ENCODE assay signal across 7 cellular contexts in the genomic region with DNA sequence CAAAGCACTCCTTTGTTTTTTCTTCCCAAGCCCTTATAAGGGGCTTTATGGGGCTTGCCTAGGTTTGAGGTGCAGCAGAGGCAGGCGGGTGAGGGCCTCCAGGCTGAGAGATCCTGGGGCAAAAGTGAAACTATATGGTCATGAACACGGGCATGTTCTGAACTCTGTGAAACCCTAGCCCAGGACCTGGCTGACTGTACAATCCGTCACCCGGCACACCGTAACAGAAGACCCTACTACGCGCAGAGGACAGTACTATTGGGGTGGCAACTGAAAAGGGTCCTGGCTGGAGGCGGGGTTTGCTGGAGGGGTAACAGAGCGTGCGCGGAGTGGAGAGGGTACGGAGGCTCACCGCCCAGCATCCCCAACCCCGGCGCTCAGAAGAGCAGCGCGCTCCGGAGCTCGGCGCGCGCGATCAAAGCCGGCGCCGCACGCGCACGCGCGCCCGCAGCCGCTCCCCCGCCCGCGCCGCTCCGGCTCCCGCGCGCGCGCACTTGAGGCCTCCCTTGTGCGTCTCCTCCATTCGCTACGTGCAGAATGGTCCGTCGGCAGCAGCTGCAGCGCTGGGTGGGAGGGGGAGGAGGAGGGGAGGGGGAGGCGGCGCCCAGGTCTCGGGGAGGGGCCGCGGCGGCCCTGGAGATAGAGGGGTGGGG. TPM values are rescaled to one million over a fixed set of nuclear protein-coding genes. Genes with fewer than 3 reads are reported as not detected.
A peak's percentile ranks its signal among the peaks of the same experiment; 100 is the strongest.
DNase-seq lines count a peak whose midpoint lies in the region; ATAC-seq and TF ChIP-seq lines count a peak whose summit lies in the region.

No MANE protein-coding gene starts in this region.

- peaks cover 51% of the 10 kb centered on the region for H3K4me1 Mint-ChIP-seq in WTC11

- H3K4me3 Mint-ChIP-seq in WTC11 = peak overlapping the region; percentile 82

- H3K4me3 ChIP-seq in coronary artery (peak overlapping the region; percentile 78), lung (peak overlapping the region; percentile 25)

- POLR2A ChIA-PET in WTC11 (lab: Charles Lee) = interaction anchor here (1.0 to 1.5 kb wide), 5 partner anchors 10 to 443 kb away, joined by 3 to 5 read pairs (median 4); partner anchors contain the start of genes GTPBP2 and VEGFA

- H3K27me3 ChIP-seq in lung (ENCODE audit: control insufficient read depth, insufficient read depth) = no peaks in the 10 kb centered on the region

- DNase-seq in WTC11 (ENCODE audit: low spot score) (peak; percentile 83), coronary artery (ENCODE audit: low spot score) (no peak), lung (ENCODE audit: low spot score) (peak; percentile 71), occipital lobe (lab: John Stamatoyannopoulos, UW) (no peak)
- DNase-seq in stimulated activated CD8-positive, alpha-beta memory T cell treated with anti-CD3 and anti-CD28 coated beads, Interleukin-12 subunit alpha, Interleukin-12 subunit beta, amount 100 ng/mL, for 24 hours (ENCODE audit: extremely low read depth) = peak; percentile 51

- CTCF ChIA-PET in WTC11 (lab: Charles Lee) = interaction anchor here (0.6 to 6.6 kb wide), 24 partner anchors 9 to 465 kb away, joined by 3 to 96 read pairs (median 7); partner anchors contain the start of gene VEGFA

- H3K36me3 ChIP-seq in lung (ENCODE audit: control insufficient read depth in 2 of 2, insufficient read depth in 2 of 2, low read length in 2 of 2) = no peaks in the 10 kb centered on the region

- H3K4me1 ChIP-seq in lung (ENCODE audit: control insufficient read depth in 2 of 2, insufficient read depth in 2 of 2, low read length in 2 of 2) = peaks cover 4 to 13% of the 10 kb centered on the region in 2 donors

- H3K27ac Mint-ChIP-seq in WTC11 = peak overlapping the region; percentile 93

- no peaks in the 10 kb centered on the region; the same call in 1 of the 2 replicates for H3K27me3 Mint-ChIP-seq in WTC11 (ENCODE audit: low read depth)

- no peaks in the 10 kb centered on the region for H3K9me3 ChIP-seq in lung (ENCODE audit: control insufficient read depth in 2 of 2, insufficient read depth in 1 of 2, low read length in 1 of 2)

- no peaks in the 10 kb centered on the region for H3K9me3 Mint-ChIP-seq in WTC11

- peak; percentile 56 for ATAC-seq in GM19025 (IDR thresholded peaks at IDR 0.05; ENCODE audit: low read depth, unreplicated experiment)
- peak; percentile 59 for ATAC-seq in HG03159 (IDR thresholded peaks at IDR 0.05; ENCODE audit: unreplicated experiment)
- ATAC-seq in WTC11 = peak; percentile 62
- ATAC-seq in lung (ENCODE audit: insufficient read depth, low FRiP score) = peak; percentile 78

- no peak for TF ChIP-seq CTCF in WTC11 (IDR thresholded peaks at IDR 0.05)
- no peak for TF ChIP-seq CTCF in coronary artery (IDR thresholded peaks at IDR 0.05)
- no peak for TF ChIP-seq CTCF in lung (IDR thresholded peaks at IDR 0.05; ENCODE audit: control extremely low read depth, extremely low read depth)

- no peaks in the 10 kb centered on the region for H3K36me3 Mint-ChIP-seq in WTC11

- peak overlapping the region in 1 of 2 donors; percentile 43 for H3K27ac ChIP-seq in coronary artery
- H3K27ac ChIP-seq in lung (ENCODE audit: low read depth in 1 of 2, low read length in 1 of 2) = peak overlapping the region in 1 of 2 donors; percentile 67

- 3% methylated on average over 45 to 55 of the region's 55 CpGs for WGBS in lung, 2 donors

TF ChIP-seq in WTC11, 78 proteins besides CTCF, POLR2A, EP300 and RAD21:
- 0 out of 2 replicates have a peak, but pooled peaks have one; percentile 8 for TF ChIP-seq SP1 (CRISPR knock-in tag; conservative IDR thresholded peaks at IDR 0.05)
- no peak for TF ChIP-seq FOXJ3 (CRISPR knock-in tag; IDR thresholded peaks at IDR 0.05; ENCODE audit: borderline replicate concordance)
TF ChIP-seq in WTC11: peak in this region for 1.

RNA-seq across cellular contexts. Expression of gene MRPL14, which starts 54.2 kb away (rescaled TPM):
- 70.0 to 74.2 TPM (median 74.2 TPM) in 3 replicates for total RNA-seq in WTC11 (2021)
- total RNA-seq in lung = 10 to 100 TPM; 70.8 to 90.2 TPM
- 100 to 1,000 TPM; 112 to 219 TPM for polyA plus RNA-seq in lung
- 34.6 TPM for total RNA-seq in occipital lobe

RNA-seq across cellular contexts. Expression of gene TMEM63B, which starts 54.3 kb away (rescaled TPM):
- 72.8 to 75.2 TPM (median 74.0 TPM) in 3 replicates for total RNA-seq in WTC11 (2021)
- total RNA-seq in lung = 10 to 100 TPM; 93.1 to 94.5 TPM
- 10 to 100 TPM; 49.0 to 83.6 TPM for polyA plus RNA-seq in lung
- total RNA-seq in occipital lobe = 41.3 TPM

Comparison
In these comparisons a context has a peak if more than half of its experiments do, and no peak if none do; other contexts are left out.
1. DNase-seq: peak in WTC11 (single experiment), lung (single experiment) and stimulated activated CD8-positive, alpha-beta memory T cell treated with anti-CD3 and anti-CD28 coated beads, Interleukin-12 subunit alpha, Interleukin-12 subunit beta, amount 100 ng/mL, for 24 hours (single experiment); none in coronary artery (single experiment) and occipital lobe (single experiment).
2. Peak in every context shown above with its lines, with median percentiles within 50 percentile points of each other: ATAC-seq.